In the genomic region with DNA sequence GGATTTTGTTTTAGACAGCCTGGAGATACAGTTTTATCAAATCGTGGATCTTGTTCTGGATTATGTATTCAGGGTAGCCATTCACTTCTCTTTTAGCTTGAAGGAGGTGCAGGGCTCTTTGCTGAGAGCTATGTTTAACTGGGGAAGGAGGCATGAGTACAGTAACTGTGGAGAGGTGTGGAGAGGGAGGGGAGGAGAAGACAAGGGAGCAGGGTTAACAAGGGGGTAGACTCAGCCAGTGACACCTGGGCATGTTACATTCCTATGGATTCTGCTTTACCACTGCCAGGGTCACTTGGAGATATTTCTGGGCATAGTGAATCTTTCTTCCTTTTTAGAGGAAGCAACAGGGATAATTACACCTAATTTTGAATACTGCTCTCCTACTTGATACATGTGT, we compare ENCODE assay signal across 30 cellular contexts.
"Had no signal": no experiment of that assay in that cellular context is flagged by ENCODE, and none has a peak within 500 bp of the region (broad histone marks: within the 10 kb centered on the region; RNA-seq: fewer than 3 reads in every experiment).

No MANE protein-coding gene starts in this region.

- H3K36me3 ChIP-seq: MG63, SJCRH30 had no signal

- H3K27ac ChIP-seq: PC-9, RWPE1, SJCRH30, SK-N-MC had no signal

- H3K4me3 ChIP-seq: MG63, PC-9, SJCRH30, SK-N-MC had no signal

- H3K4me3 Mint-ChIP-seq: T-cell had no signal

- H3K27me3 ChIP-seq: MG63, SJCRH30 had no signal

- DNase-seq: Kasumi-1, MG63, NCI-H1048, NCI-H1092 treated with DMSO at 0.1 percent for 48 hours, NCI-H1105 treated with DMSO at 0.1 percent for 48 hours, NCI-H1436, NCI-H146, NCI-H1694, NCI-H187, NCI-H2029, NCI-H2081, NCI-H2171, NCI-H2227 treated with DMSO at 0.1 percent for 48 hours, NCI-H345, NCI-H446, NCI-H510A treated with DMSO at 0.1 percent for 48 hours, NCI-H524 treated with DMSO at 0.1 percent for 48 hours, NCI-H526 treated with DMSO at 0.1 percent for 48 hours, NCI-H774, PC-9, SHP77, SIG-M5, SJCRH30, T-cell had no signal

- H3K4me1 ChIP-seq: SJCRH30 had no signal

- H3K4me1 Mint-ChIP-seq: T-cell had no signal

- H3K27ac Mint-ChIP-seq: T-cell had no signal

- H3K36me3 Mint-ChIP-seq: T-cell had no signal

- ATAC-seq: Panc1, Right ventricle myocardium inferior, SK-N-SH treated with all-trans-retinoic acid at 6 μM for 48 hours, T-cell had no signal

- H3K4me2 ChIP-seq: PC-9 had no signal

- H2AFZ ChIP-seq: PC-9 had no signal

- H3K9me3 ChIP-seq: MG63, SJCRH30 had no signal

- H3K27me3 Mint-ChIP-seq: T-cell had no signal

- FAIRE-seq: RCC 7860 had no signal

- H3K9me3 Mint-ChIP-seq: T-cell had no signal
